23 cellular contexts compared by ENCODE assay signal in genomic region chr4:169018406-169018805, GRCh38. TPM values are rescaled to one million over a fixed set of nuclear protein-coding genes. Genes with fewer than 3 reads are reported as not detected.
DNase-seq lines count a peak whose midpoint lies in the region; ATAC-seq and TF ChIP-seq lines count a peak whose summit lies in the region.
"Had no signal": no experiment of that assay in that cellular context is flagged by ENCODE, and none has a peak within 500 bp of the region (broad histone marks: within the 10 kb centered on the region; RNA-seq: fewer than 3 reads in every experiment).

No MANE protein-coding gene starts in this region.

- H3K4me1 Mint-ChIP-seq in GM23338 = peaks cover 23% of the 10 kb centered on the region
- H3K4me1 Mint-ChIP-seq in T-helper 17 cell = no peaks in the 10 kb centered on the region
- peaks cover 22 to 32% of the 10 kb centered on the region in 2 donors for H3K4me1 Mint-ChIP-seq in effector memory CD8-positive, alpha-beta T cell (ENCODE audit: low read depth in 2 of 2)
- peaks cover 21% of the 10 kb centered on the region for H3K4me1 Mint-ChIP-seq in neural progenitor cell
- H3K4me1 Mint-ChIP-seq: IgD-negative memory B cell had no signal

- peaks cover 1% of the 10 kb centered on the region for H3K27me3 Mint-ChIP-seq in GM23338 (ENCODE audit: insufficient read depth, low read depth, poor library complexity)
- peaks cover 30% of the 10 kb centered on the region for H3K27me3 Mint-ChIP-seq in T-helper 17 cell
- peaks cover 5 to 11% of the 10 kb centered on the region in 2 donors for H3K27me3 Mint-ChIP-seq in effector memory CD8-positive, alpha-beta T cell
- peaks cover 6% of the 10 kb centered on the region for H3K27me3 Mint-ChIP-seq in neural progenitor cell (ENCODE audit: insufficient read depth, low read depth)

- POLR2A ChIA-PET in RWPE1 (lab: Yijun Ruan, JAX; ENCODE audit: low non-redundant PET) = no interaction called here

- H2AFZ ChIP-seq in GM23338 (peak overlapping the region; percentile 93), neural progenitor cell (replicated peaks) (no peak overlapping the region), MM.1S (ENCODE audit: low read length) (no peak overlapping the region)

- H3K36me3 Mint-ChIP-seq in GM23338 (ENCODE audit: low read depth) = no peaks in the 10 kb centered on the region
- peaks cover 2% of the 10 kb centered on the region for H3K36me3 Mint-ChIP-seq in T-helper 17 cell (ENCODE audit: low read depth)
- peaks cover 10% of the 10 kb centered on the region for H3K36me3 Mint-ChIP-seq in effector memory CD8-positive, alpha-beta T cell (ENCODE audit: insufficient read depth)
- no peaks in the 10 kb centered on the region for H3K36me3 Mint-ChIP-seq in neural progenitor cell
- H3K36me3 Mint-ChIP-seq: IgD-negative memory B cell had no signal

- H3K4me3 Mint-ChIP-seq in GM23338 (no peak overlapping the region), T-helper 17 cell (no peak overlapping the region), neural progenitor cell (no peak overlapping the region)
- no peak overlapping the region for H3K4me3 Mint-ChIP-seq in effector memory CD8-positive, alpha-beta T cell
- H3K4me3 Mint-ChIP-seq: CD4-positive, alpha-beta T cell; IgD-negative memory B cell had no signal

- H3K9me3 ChIP-seq in T-helper 17 cell (ENCODE audit: control insufficient read depth, low read length, poor library complexity, severe bottlenecking) (no peaks in the 10 kb centered on the region), neural progenitor cell (ENCODE audit: low read depth) (no peaks in the 10 kb centered on the region), MM.1S (replicated peaks; ENCODE audit: insufficient read depth, low read length) (no peaks in the 10 kb centered on the region)
- H3K9me3 ChIP-seq: BLaER1 treated with 17β-estradiol and CSF1 and Interleukin-3, amounts not matched to agents 10 nM and 100 nM had no signal

- H3K36me3 ChIP-seq in GM23338 (ENCODE audit: insufficient read depth) = no peaks in the 10 kb centered on the region
- H3K36me3 ChIP-seq in neural progenitor cell = no peaks in the 10 kb centered on the region
- H3K36me3 ChIP-seq in MM.1S (replicated peaks; ENCODE audit: insufficient read depth, low read length) = no peaks in the 10 kb centered on the region
- H3K36me3 ChIP-seq: BLaER1 treated with 17β-estradiol and CSF1 and Interleukin-3, amounts not matched to agents 10 nM and 100 nM had no signal

- no peaks in the 10 kb centered on the region for H3K27me3 ChIP-seq in GM23338 (ENCODE audit: insufficient read depth)
- H3K27me3 ChIP-seq in neural progenitor cell = no peaks in the 10 kb centered on the region
- H3K27me3 ChIP-seq in MM.1S (replicated peaks; ENCODE audit: insufficient read depth, low read length) = no peaks in the 10 kb centered on the region
- H3K27me3 ChIP-seq: BLaER1 treated with 17β-estradiol and CSF1 and Interleukin-3, amounts not matched to agents 10 nM and 100 nM had no signal

- no peaks in the 10 kb centered on the region for H3K79me2 ChIP-seq in GM23338 (replicated peaks; ENCODE audit: insufficient read depth)
- H3K79me2 ChIP-seq in neural progenitor cell (ENCODE audit: low read depth) = no peaks in the 10 kb centered on the region
- H3K79me2 ChIP-seq in MM.1S (ENCODE audit: low read length) = no peaks in the 10 kb centered on the region

- DNase-seq in GM23338 (ENCODE audit: low spot score) (no peak), T-helper 17 cell (no peak), neural progenitor cell (ENCODE audit: low spot score) (no peak), MM.1S (no peak), RWPE1 (ENCODE audit: low spot score) (no peak), cortex of kidney (lab: John Stamatoyannopoulos, UW) (no peak)
- no peak for DNase-seq in effector memory CD8-positive, alpha-beta T cell
- DNase-seq: AML-193; CD4-positive, alpha-beta T cell; COR-L47; DMS53; GDM1; GOT3; NCI-H1048; NCI-H1694; NCI-H2029 treated with DMSO at 0.1 percent for 48 hours; NCI-H526 treated with DMSO at 0.1 percent for 48 hours; SHP77 treated with DMSO at 0.1 percent for 48 hours had no signal

- no peaks in the 10 kb centered on the region for H4K20me1 ChIP-seq in GM23338 (replicated peaks; ENCODE audit: insufficient read depth)
- no peaks in the 10 kb centered on the region for H4K20me1 ChIP-seq in neural progenitor cell (ENCODE audit: low read depth)
- H4K20me1 ChIP-seq in MM.1S (ENCODE audit: insufficient read depth, low read length) = no peaks in the 10 kb centered on the region
- H4K20me1 ChIP-seq: BLaER1 treated with 17β-estradiol and CSF1 and Interleukin-3, amounts not matched to agents 10 nM and 100 nM had no signal

- no peak overlapping the region for H3K9ac ChIP-seq in neural progenitor cell
- H3K9ac ChIP-seq in MM.1S (ENCODE audit: low read length) = no peak overlapping the region
- H3K9ac ChIP-seq: BLaER1 treated with 17β-estradiol and CSF1 and Interleukin-3, amounts not matched to agents 10 nM and 100 nM; KMS-11 had no signal

- TF ChIP-seq CTCF in GM23338 (conservative IDR thresholded peaks at IDR 0.05; ENCODE audit: low read depth in 2 of 2) (no peak), neural progenitor cell (IDR thresholded peaks at IDR 0.05) (no peak), MM.1S (IDR thresholded peaks at IDR 0.05; ENCODE audit: low read length) (no peak), RWPE1 (conservative IDR thresholded peaks at IDR 0.05; ENCODE audit: low read depth) (no peak)

- H3K27ac ChIP-seq in GM23338 (ENCODE audit: low read depth) (no peak overlapping the region), neural progenitor cell (peak overlapping the region; percentile 7), MM.1S (ENCODE audit: low read length) (no peak overlapping the region), RWPE1 (no peak overlapping the region)
- H3K27ac ChIP-seq: BLaER1 treated with 17β-estradiol and CSF1 and Interleukin-3, amounts not matched to agents 10 nM and 100 nM; HL-60; KMS-11 had no signal

- H3K9me3 Mint-ChIP-seq in GM23338 (no peaks in the 10 kb centered on the region), neural progenitor cell (no peaks in the 10 kb centered on the region)
- H3K9me3 Mint-ChIP-seq in effector memory CD8-positive, alpha-beta T cell = peaks cover 0 to 2% of the 10 kb centered on the region in 2 donors
- H3K9me3 Mint-ChIP-seq: CD4-positive, alpha-beta T cell; IgD-negative memory B cell had no signal

- H3K27ac Mint-ChIP-seq in GM23338 (no peak overlapping the region), T-helper 17 cell (peak overlapping the region; percentile 27), neural progenitor cell (no peak overlapping the region)
- peak overlapping the region; percentile 59 to 72 for H3K27ac Mint-ChIP-seq in effector memory CD8-positive, alpha-beta T cell
- H3K27ac Mint-ChIP-seq: CD4-positive, alpha-beta T cell; IgD-negative memory B cell had no signal

- no peak overlapping the region for H3K4me2 ChIP-seq in GM23338
- peak overlapping the region; percentile 64 for H3K4me2 ChIP-seq in neural progenitor cell
- H3K4me2 ChIP-seq in MM.1S (ENCODE audit: low read depth, low read length) = no peak overlapping the region
- H3K4me2 ChIP-seq: BLaER1 treated with 17β-estradiol and CSF1 and Interleukin-3, amounts not matched to agents 10 nM and 100 nM; KMS-11 had no signal

- H3K4me3 ChIP-seq in GM23338 = no peak overlapping the region
- H3K4me3 ChIP-seq in neural progenitor cell = no peak overlapping the region
- H3K4me3 ChIP-seq in MM.1S (ENCODE audit: low read length) = no peak overlapping the region
- H3K4me3 ChIP-seq: BLaER1 treated with 17β-estradiol and CSF1 and Interleukin-3, amounts not matched to agents 10 nM and 100 nM; GM12878 had no signal

- ATAC-seq in GM23338 (no peak), T-helper 17 cell (no peak)
- ATAC-seq in effector memory CD8-positive, alpha-beta T cell (replicated peaks) = no peak
- ATAC-seq: GM12878 had no signal

- H3K4me1 ChIP-seq in GM23338 (ENCODE audit: insufficient read depth) (peaks cover 10% of the 10 kb centered on the region; the same call in 1 of the 2 replicates), neural progenitor cell (peaks cover 27% of the 10 kb centered on the region), MM.1S (ENCODE audit: low read length) (peaks cover 15% of the 10 kb centered on the region)

- H3K9me2 ChIP-seq in GM23338 (ENCODE audit: insufficient read depth) (no peaks in the 10 kb centered on the region), MM.1S (replicated peaks; ENCODE audit: insufficient read depth, low read length) (no peaks in the 10 kb centered on the region)

- H3F3A ChIP-seq in GM23338 (replicated peaks; ENCODE audit: low read depth) (no peaks in the 10 kb centered on the region), neural progenitor cell (ENCODE audit: low read depth) (peaks cover 21% of the 10 kb centered on the region), MM.1S (ENCODE audit: insufficient read depth, low read length) (peaks cover 5% of the 10 kb centered on the region; the same call in 1 of the 2 replicates)

- CTCF ChIA-PET in RWPE1 (lab: Yijun Ruan, JAX) = no interaction called here

TF ChIP-seq in GM23338, 12 proteins besides CTCF, POLR2A, EP300 and RAD21 (continues in another document):
- TF ChIP-seq JUNB (IDR thresholded peaks at IDR 0.05; ENCODE audit: unreplicated experiment) (no peak), ZNF114 (CRISPR knock-in tag; IDR thresholded peaks at IDR 0.05) (no peak), ZNF331 (CRISPR knock-in tag; IDR thresholded peaks at IDR 0.05; ENCODE audit: low read depth) (no peak), STAT1 (IDR thresholded peaks at IDR 0.05; ENCODE audit: unreplicated experiment) (no peak), CREB1 (CRISPR knock-in tag; IDR thresholded peaks at IDR 0.05; ENCODE audit: low read depth) (no peak)

RNA-seq across cellular contexts. Expression of gene CBR4, which starts 8.4 kb away (rescaled TPM):
- total RNA-seq in GM23338 (2014; rRNA removed; shearing (Covaris generic)) = 27.4 and 36.9 TPM in 2 replicates
- 30.8 and 38.1 TPM in 2 replicates for polyA plus RNA-seq in GM23338 (2016; fragmentation: Nextera tagmentation; extraction: Ambion mirVana)
- total RNA-seq in T-helper 17 cell (10 to 100 TPM; 10.4 to 13.9 TPM), neural progenitor cell (ENCODE audit: low replicate concordance) (55.5 and 66.4 TPM in 2 replicates)

Comparison
In these comparisons a context has a peak if more than half of its experiments do, and no peak if none do; other contexts are left out.
1. H3K27ac Mint-ChIP-seq: peak in T-helper 17 cell (single experiment) and effector memory CD8-positive, alpha-beta T cell (2 of 2); none in GM23338 (single experiment) and neural progenitor cell (single experiment).